14 cellular contexts compared by ENCODE assay signal in the genomic region with DNA sequence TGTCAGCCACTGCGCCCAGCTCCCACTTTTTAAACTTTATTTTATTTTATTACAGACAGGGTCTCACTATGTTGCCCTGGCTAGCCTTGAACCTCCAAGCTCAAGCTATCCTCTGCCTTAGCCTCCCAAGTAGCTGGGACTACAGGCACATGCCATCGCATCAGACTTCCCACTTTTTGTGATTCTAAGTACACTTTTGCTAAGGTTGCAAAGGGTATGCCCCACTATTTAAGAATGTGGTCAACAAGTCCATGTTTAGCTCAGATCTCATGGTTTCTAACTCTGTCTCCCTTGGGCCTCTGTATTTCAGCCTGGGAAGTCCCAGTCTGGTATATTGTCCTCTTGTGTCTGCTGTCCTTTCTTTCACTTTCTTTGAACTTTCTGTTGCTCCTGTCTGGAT. TPM values are rescaled to one million over a fixed set of nuclear protein-coding genes. Genes with fewer than 3 reads are reported as not detected.
DNase-seq lines count a peak whose midpoint lies in the region; ATAC-seq and TF ChIP-seq lines count a peak whose summit lies in the region.
"Had no signal": no experiment of that assay in that cellular context is flagged by ENCODE, and none has a peak within 500 bp of the region (broad histone marks: within the 10 kb centered on the region; RNA-seq: fewer than 3 reads in every experiment).

No MANE protein-coding gene starts in this region.

- H3K27me3 ChIP-seq in aorta (ENCODE audit: control insufficient read depth in 1 of 2, insufficient read depth in 2 of 2, low read length in 1 of 2) = no peaks in the 10 kb centered on the region
- H3K27me3 ChIP-seq: right atrium auricular region had no signal

- H3K27ac ChIP-seq in aorta (ENCODE audit: low read depth in 1 of 2, low read length in 2 of 2) = no peak overlapping the region
- H3K27ac ChIP-seq: KMS-11, right atrium auricular region had no signal

- 97 to 100% methylated on average over 2 of the region's 2 CpGs for WGBS in aorta, 2 donors

- H3K27ac Mint-ChIP-seq in activated CD4-positive, alpha-beta T cell treated with anti-CD3 and anti-CD28 coated beads, Interleukin-2, amount 10 ng/mL, durations not matched to agents 7 days and 5 days = no peak overlapping the region
- H3K27ac Mint-ChIP-seq in activated T-helper 1 cell treated with anti-CD3 and anti-CD28 coated beads, Interleukin-12 subunit alpha, Interleukin-12 subunit beta, Interleukin-2, Interleukin-4 antibody, amounts not matched to agents 30 ng/mL and 10 ng/mL and 1 ng/mL, durations not matched to agents 14 hours and 24 hours and 36 hours = no peak overlapping the region
- H3K27ac Mint-ChIP-seq: activated naive CD8-positive, alpha-beta T cell; T-cell had no signal

- ATAC-seq in GM19328 (IDR thresholded peaks at IDR 0.05; ENCODE audit: unreplicated experiment) (peak; percentile 75), HG02642 (IDR thresholded peaks at IDR 0.05; ENCODE audit: poor library complexity, unreplicated experiment) (peak; percentile 78), HG03457 (IDR thresholded peaks at IDR 0.05; ENCODE audit: unreplicated experiment) (peak; percentile 66), aorta (ENCODE audit: low FRiP score) (no peak)
- ATAC-seq: T-cell had no signal

- intact Hi-C loops in aorta (cut with DNase I) = no loop called here
- intact Hi-C loops in activated T-helper 1 cell treated with anti-CD3 and anti-CD28 coated beads, Interleukin-12 subunit alpha, Interleukin-12 subunit beta, Interleukin-2, Interleukin-4 antibody, amounts not matched to agents 30 ng/mL and 10 ng/mL and 1 ng/mL, durations not matched to agents 14 hours and 24 hours and 36 hours (cut with micrococcal nuclease) = no loop called here

- H3K36me3 Mint-ChIP-seq in activated CD4-positive, alpha-beta T cell treated with anti-CD3 and anti-CD28 coated beads, Interleukin-2, amount 10 ng/mL, durations not matched to agents 7 days and 5 days (ENCODE audit: low read depth) = no peaks in the 10 kb centered on the region
- no peaks in the 10 kb centered on the region for H3K36me3 Mint-ChIP-seq in activated T-helper 1 cell treated with anti-CD3 and anti-CD28 coated beads, Interleukin-12 subunit alpha, Interleukin-12 subunit beta, Interleukin-2, Interleukin-4 antibody, amounts not matched to agents 30 ng/mL and 10 ng/mL and 1 ng/mL, durations not matched to agents 14 hours and 24 hours and 36 hours (ENCODE audit: low read depth)
- H3K36me3 Mint-ChIP-seq: T-cell had no signal

- no peak for TF ChIP-seq CTCF in GM12865 (IDR thresholded peaks at IDR 0.05; ENCODE audit: insufficient read depth, low read depth, low read length, missing control alignments)

- H3K36me3 ChIP-seq in aorta (ENCODE audit: control insufficient read depth in 1 of 2, insufficient read depth in 2 of 2, low read length in 1 of 2) = no peaks in the 10 kb centered on the region
- H3K36me3 ChIP-seq: right atrium auricular region had no signal

- CTCF ChIA-PET in activated CD4-positive, alpha-beta T cell treated with anti-CD3 and anti-CD28 coated beads, Interleukin-2, amount 10 ng/mL, durations not matched to agents 7 days and 5 days (lab: Charles Lee) = interaction anchor here (0.6 to 1.4 kb wide), 3 partner anchors 14 to 262 kb away, joined by 3 to 4 read pairs (median 3); no protein-coding TSS in a partner anchor

- H3K9me3 Mint-ChIP-seq in activated CD4-positive, alpha-beta T cell treated with anti-CD3 and anti-CD28 coated beads, Interleukin-2, amount 10 ng/mL, durations not matched to agents 7 days and 5 days = no peaks in the 10 kb centered on the region
- no peaks in the 10 kb centered on the region for H3K9me3 Mint-ChIP-seq in activated T-helper 1 cell treated with anti-CD3 and anti-CD28 coated beads, Interleukin-12 subunit alpha, Interleukin-12 subunit beta, Interleukin-2, Interleukin-4 antibody, amounts not matched to agents 30 ng/mL and 10 ng/mL and 1 ng/mL, durations not matched to agents 14 hours and 24 hours and 36 hours
- H3K9me3 Mint-ChIP-seq: T-cell had no signal

- DNase-seq in GM12865 (ENCODE audit: low read depth) (peak; percentile 60), NCI-H1092 treated with DMSO at 0.1 percent for 48 hours (lab: John Stamatoyannopoulos, UW) (no peak), aorta (no peak)
- DNase-seq in activated CD4-positive, alpha-beta T cell treated with anti-CD3 and anti-CD28 coated beads, Interleukin-2, amount 10 ng/mL, durations not matched to agents 7 days and 5 days = no peak
- DNase-seq in activated T-helper 1 cell treated with anti-CD3 and anti-CD28 coated beads, Interleukin-12 subunit alpha, Interleukin-12 subunit beta, Interleukin-2, Interleukin-4 antibody, amounts not matched to agents 30 ng/mL and 10 ng/mL and 1 ng/mL, durations not matched to agents 14 hours and 24 hours and 36 hours (ENCODE audit: low spot score) = no peak
- DNase-seq: Calu3, substantia nigra, T-cell had no signal

- H3K4me3 ChIP-seq in GM12865 (ENCODE audit: low read depth, low read length) (no peak overlapping the region), aorta (ENCODE audit: low read length in 2 of 2) (no peak overlapping the region)
- H3K4me3 ChIP-seq: right atrium auricular region had no signal

- POLR2A ChIA-PET in activated CD4-positive, alpha-beta T cell treated with anti-CD3 and anti-CD28 coated beads, Interleukin-2, amount 10 ng/mL, durations not matched to agents 7 days and 5 days (lab: Charles Lee) = no interaction called here

- peaks cover 2 to 6% of the 10 kb centered on the region in 2 donors for H3K4me1 ChIP-seq in aorta (ENCODE audit: control insufficient read depth in 1 of 2, insufficient read depth in 2 of 2, low read length in 2 of 2)
- H3K4me1 ChIP-seq: right atrium auricular region had no signal

- no peaks in the 10 kb centered on the region for H3K27me3 Mint-ChIP-seq in activated CD4-positive, alpha-beta T cell treated with anti-CD3 and anti-CD28 coated beads, Interleukin-2, amount 10 ng/mL, durations not matched to agents 7 days and 5 days
- H3K27me3 Mint-ChIP-seq in activated T-helper 1 cell treated with anti-CD3 and anti-CD28 coated beads, Interleukin-12 subunit alpha, Interleukin-12 subunit beta, Interleukin-2, Interleukin-4 antibody, amounts not matched to agents 30 ng/mL and 10 ng/mL and 1 ng/mL, durations not matched to agents 14 hours and 24 hours and 36 hours (ENCODE audit: insufficient read depth) = peaks cover 2% of the 10 kb centered on the region
- H3K27me3 Mint-ChIP-seq: activated naive CD8-positive, alpha-beta T cell; T-cell had no signal

- H3K4me1 Mint-ChIP-seq in activated CD4-positive, alpha-beta T cell treated with anti-CD3 and anti-CD28 coated beads, Interleukin-2, amount 10 ng/mL, durations not matched to agents 7 days and 5 days = peaks cover 21% of the 10 kb centered on the region
- peaks cover 17% of the 10 kb centered on the region for H3K4me1 Mint-ChIP-seq in activated T-helper 1 cell treated with anti-CD3 and anti-CD28 coated beads, Interleukin-12 subunit alpha, Interleukin-12 subunit beta, Interleukin-2, Interleukin-4 antibody, amounts not matched to agents 30 ng/mL and 10 ng/mL and 1 ng/mL, durations not matched to agents 14 hours and 24 hours and 36 hours (ENCODE audit: low read depth)

- no peaks in the 10 kb centered on the region for H3K9me3 ChIP-seq in aorta (ENCODE audit: control insufficient read depth, low read length)
- H3K9me3 ChIP-seq: right atrium auricular region had no signal

- no peak overlapping the region for H3K4me3 Mint-ChIP-seq in activated CD4-positive, alpha-beta T cell treated with anti-CD3 and anti-CD28 coated beads, Interleukin-2, amount 10 ng/mL, durations not matched to agents 7 days and 5 days
- no peak overlapping the region for H3K4me3 Mint-ChIP-seq in activated T-helper 1 cell treated with anti-CD3 and anti-CD28 coated beads, Interleukin-12 subunit alpha, Interleukin-12 subunit beta, Interleukin-2, Interleukin-4 antibody, amounts not matched to agents 30 ng/mL and 10 ng/mL and 1 ng/mL, durations not matched to agents 14 hours and 24 hours and 36 hours
- H3K4me3 Mint-ChIP-seq: activated naive CD8-positive, alpha-beta T cell; T-cell had no signal

RNA-seq across cellular contexts. Expression of a gene that starts 35.3 kb away (rescaled TPM):
- total RNA-seq in activated CD4-positive, alpha-beta T cell treated with anti-CD3 and anti-CD28 coated beads, Interleukin-2, amount 10 ng/mL, durations not matched to agents 7 days and 5 days = 1 to 10 TPM; 2.0 to 3.3 TPM
- total RNA-seq in aorta = 1 to 10 TPM; 1.8 to 4.5 TPM
- under 1 TPM; 0.13 to 0.54 TPM for polyA plus RNA-seq in aorta
- 0.56 and 0.65 TPM in 2 replicates for total RNA-seq in activated T-helper 1 cell treated with anti-CD3 and anti-CD28 coated beads, Interleukin-12 subunit alpha, Interleukin-12 subunit beta, Interleukin-2, Interleukin-4 antibody, amounts not matched to agents 30 ng/mL and 10 ng/mL and 1 ng/mL, durations not matched to agents 14 hours and 24 hours and 36 hours
